Comparison of ENCODE assay signal across 16 cellular contexts in genomic region chr1:7378346-7379130, GRCh38.
DNase-seq lines count a peak whose midpoint lies in the region; ATAC-seq, FAIRE-seq and TF ChIP-seq lines count a peak whose summit lies in the region.
"Had no signal": no experiment of that assay in that cellular context is flagged by ENCODE, and none has a peak within 500 bp of the region (broad histone marks: within the 10 kb centered on the region; RNA-seq: fewer than 3 reads in every experiment).

No MANE protein-coding gene starts in this region.

- H3K36me3 ChIP-seq in HUES48 (ENCODE audit: control insufficient read depth, insufficient read depth, low read length) (no peaks in the 10 kb centered on the region), endothelial cell of umbilical vein (ENCODE audit: control insufficient read depth in 2 of 2, extremely low read depth in 1 of 2, insufficient read depth in 2 of 2, low read length in 2 of 2) (no peaks in the 10 kb centered on the region), parathyroid adenoma (ENCODE audit: control insufficient read depth, insufficient read depth, low read length) (no peaks in the 10 kb centered on the region), psoas muscle (ENCODE audit: insufficient read depth in 1 of 2, low read depth in 1 of 2) (no peaks in the 10 kb centered on the region)
- H3K36me3 ChIP-seq: lower lobe of right lung, suprapubic skin had no signal

- BruUV-seq in endothelial cell of umbilical vein (replicated peaks; lab: Mats Ljungman, UMichigan), result no TSS peak

- no peak for TF ChIP-seq CTCF in endothelial cell of umbilical vein (IDR thresholded peaks at IDR 0.05; ENCODE audit: extremely low read depth in 1 of 2, insufficient read depth in 1 of 2, low read depth in 1 of 2, low read length in 2 of 2)
- no peak for TF ChIP-seq CTCF in parathyroid adenoma (IDR thresholded peaks at IDR 0.05)
- TF ChIP-seq CTCF in psoas muscle (IDR thresholded peaks at IDR 0.05), result no peak

- 92 to 95% (median 94%) methylated on average over 14 of the region's 14 CpGs for WGBS in psoas muscle, 3 donors

- CTCF ChIA-PET in endothelial cell of umbilical vein (lab: Charles Lee), result interaction anchor here (0.9 to 1.1 kb wide), 2 partner anchors 21 to 76 kb away, joined by 3 to 4 read pairs; no protein-coding TSS in a partner anchor

- H3K9ac ChIP-seq in HUES48 (ENCODE audit: low read depth, low read length), result peak overlapping the region; percentile 29; the same call in 1 of the 2 replicates
- H3K9ac ChIP-seq in endothelial cell of umbilical vein (replicated peaks; ENCODE audit: extremely low read depth, insufficient read depth, low read length), result no peak overlapping the region
- H3K9ac ChIP-seq in parathyroid adenoma, result no peak overlapping the region

- H3K9me3 ChIP-seq in HUES48 (ENCODE audit: control insufficient read depth, insufficient read depth, low read length), result no peaks in the 10 kb centered on the region
- no peaks in the 10 kb centered on the region for H3K9me3 ChIP-seq in endothelial cell of umbilical vein (replicated peaks; ENCODE audit: control insufficient read depth, insufficient read depth, low read length)
- H3K9me3 ChIP-seq in parathyroid adenoma (ENCODE audit: control insufficient read depth, low read length), result peaks cover 3% of the 10 kb centered on the region
- no peaks in the 10 kb centered on the region for H3K9me3 ChIP-seq in psoas muscle
- H3K9me3 ChIP-seq: lower lobe of right lung, suprapubic skin had no signal

- intact Hi-C loops in endothelial cell of umbilical vein (cut with micrococcal nuclease), result loop anchor here (1.0 to 5.0 kb wide), 7 partner anchors 11 to 596 kb away; no protein-coding TSS in a partner anchor
- intact Hi-C loops in psoas muscle (cut with DNase I), result no loop called here

- H3K4me3 ChIP-seq in HUES48 (ENCODE audit: low read depth, low read length), result no peak overlapping the region
- no peak overlapping the region for H3K4me3 ChIP-seq in endothelial cell of umbilical vein (replicated peaks in 1 of 3; ENCODE audit: insufficient read depth in 1 of 3, low read depth in 1 of 3, low read length in 3 of 3)
- H3K4me3 ChIP-seq in parathyroid adenoma (ENCODE audit: low read depth, low read length), result no peak overlapping the region
- no peak overlapping the region for H3K4me3 ChIP-seq in psoas muscle
- H3K4me3 ChIP-seq: lower lobe of right lung, suprapubic skin had no signal

- dilution Hi-C loops in endothelial cell of umbilical vein (cut with MboI; ENCODE audit: extremely low pct_ligation_motif_present, low sequenced_read_pairs), result no loop called here

- POLR2A ChIA-PET in endothelial cell of umbilical vein (lab: Charles Lee), result no interaction called here

- no peak overlapping the region for H2AFZ ChIP-seq in endothelial cell of umbilical vein (ENCODE audit: low read depth, low read length)
- no peak overlapping the region for H2AFZ ChIP-seq in parathyroid adenoma

- no peak for FAIRE-seq in endothelial cell of umbilical vein (lab: Jason Lieb, UNC)

- no peaks in the 10 kb centered on the region for H3K9me1 ChIP-seq in endothelial cell of umbilical vein (replicated peaks; ENCODE audit: control insufficient read depth, extremely low read depth, insufficient read depth, low read length)

- H3K4me1 ChIP-seq in HUES48 (ENCODE audit: control insufficient read depth, insufficient read depth, low read length), result peaks cover 17% of the 10 kb centered on the region
- H3K4me1 ChIP-seq in endothelial cell of umbilical vein (ENCODE audit: control insufficient read depth, extremely low read depth, insufficient read depth, low read length), result peaks cover 30% of the 10 kb centered on the region
- H3K4me1 ChIP-seq in parathyroid adenoma, result peaks cover 8% of the 10 kb centered on the region
- H3K4me1 ChIP-seq in psoas muscle, result no peaks in the 10 kb centered on the region

- ATAC-seq in GM21723 (IDR thresholded peaks at IDR 0.05; ENCODE audit: unreplicated experiment), result no peak
- ATAC-seq in psoas muscle, result no peak
- ATAC-seq: lower lobe of right lung had no signal

- no peaks in the 10 kb centered on the region for H3K79me2 ChIP-seq in endothelial cell of umbilical vein (ENCODE audit: control insufficient read depth, insufficient read depth, low read length)
- no peaks in the 10 kb centered on the region for H3K79me2 ChIP-seq in parathyroid adenoma

- DNase-seq in DMS79 (lab: John Stamatoyannopoulos, UW) (peak; percentile 62), endothelial cell of umbilical vein (ENCODE audit: low read depth, low spot score) (no peak), psoas muscle (no peak)
- DNase-seq in activated CD4-positive, CD25-positive, alpha-beta regulatory T cell treated with anti-CD3 and anti-CD28 coated beads, Interleukin-2, amount 50 U/mL, for 72 hours, result no peak
- DNase-seq: activated CD4-positive, alpha-beta T cell treated with anti-CD3 and anti-CD28 coated beads, Interleukin-2, amount 50 U/mL, for 48 hours; activated effector memory CD4-positive, alpha-beta T cell treated with Interleukin-2 at 50 U/mL for 16 hours; Kasumi-1; lower lobe of right lung; NCI-H1436; NCI-H226; OCI-M1; stimulated activated CD4-positive, alpha-beta T cell treated with anti-CD3 and anti-CD28 coated beads, Interleukin-4, amount 100 ng/mL, for 1 hour had no signal

- H3K27me3 ChIP-seq in HUES48 (ENCODE audit: control insufficient read depth, insufficient read depth, low read length), result no peaks in the 10 kb centered on the region
- no peaks in the 10 kb centered on the region for H3K27me3 ChIP-seq in endothelial cell of umbilical vein (ENCODE audit: control insufficient read depth in 2 of 2, insufficient read depth in 2 of 2, low read length in 2 of 2)
- H3K27me3 ChIP-seq in parathyroid adenoma (ENCODE audit: control insufficient read depth, insufficient read depth, low read length), result no peaks in the 10 kb centered on the region
- peaks cover 0 to 2% (median 0%) of the 10 kb centered on the region in 3 donors for H3K27me3 ChIP-seq in psoas muscle (ENCODE audit: insufficient read depth in 3 of 3, low read length in 2 of 3)

- no peak for TF ChIP-seq POLR2A in endothelial cell of umbilical vein (IDR thresholded peaks at IDR 0.05; ENCODE audit: low read depth, low read length)

- no peaks in the 10 kb centered on the region for H4K20me1 ChIP-seq in endothelial cell of umbilical vein (replicated peaks; ENCODE audit: control insufficient read depth, extremely low read depth, insufficient read depth, low read length)

- H3K27ac ChIP-seq in HUES48 (ENCODE audit: low read depth, low read length) (no peak overlapping the region), endothelial cell of umbilical vein (ENCODE audit: insufficient read depth, low read depth, low read length) (peak overlapping the region; percentile 75), parathyroid adenoma (peak overlapping the region; percentile 81), psoas muscle (no peak overlapping the region)
- H3K27ac ChIP-seq: lower lobe of right lung, suprapubic skin had no signal

- H3K4me2 ChIP-seq in endothelial cell of umbilical vein (ENCODE audit: insufficient read depth, low read length), result peak overlapping the region; percentile 50
- peak overlapping the region; percentile 7 for H3K4me2 ChIP-seq in parathyroid adenoma (ENCODE audit: low read length)

TF ChIP-seq in endothelial cell of umbilical vein, 7 proteins besides CTCF, POLR2A, EP300 and RAD21:
- TF ChIP-seq GATA2 (IDR thresholded peaks at IDR 0.05; ENCODE audit: insufficient read depth, insufficient read length, low read depth, low read length) (no peak), JUN (IDR thresholded peaks at IDR 0.05; ENCODE audit: borderline replicate concordance, insufficient read depth, insufficient read length, low read depth) (no peak), FOS (IDR thresholded peaks at IDR 0.05; ENCODE audit: borderline replicate concordance, insufficient read depth, low read length) (no peak), EZH2 (IDR thresholded peaks at IDR 0.05; ENCODE audit: borderline replicate concordance, low read depth, low read length, severe bottlenecking) (no peak), MYC (IDR thresholded peaks at IDR 0.05; ENCODE audit: low read depth, low read length) (no peak), MAX (IDR thresholded peaks at IDR 0.05; ENCODE audit: insufficient read depth, insufficient read length) (no peak), POLR2AphosphoS5 (IDR thresholded peaks at IDR 0.05; ENCODE audit: insufficient read depth, low read depth, low read length) (no peak)

Comparison
In these comparisons a context has a peak if more than half of its experiments do, and no peak if none do; other contexts are left out.
1. H3K27ac ChIP-seq: peak in endothelial cell of umbilical vein (single experiment) and parathyroid adenoma (single experiment); none in HUES48 (single experiment) and psoas muscle (single experiment).